8 cellular contexts compared by ENCODE assay signal in the genomic region with DNA sequence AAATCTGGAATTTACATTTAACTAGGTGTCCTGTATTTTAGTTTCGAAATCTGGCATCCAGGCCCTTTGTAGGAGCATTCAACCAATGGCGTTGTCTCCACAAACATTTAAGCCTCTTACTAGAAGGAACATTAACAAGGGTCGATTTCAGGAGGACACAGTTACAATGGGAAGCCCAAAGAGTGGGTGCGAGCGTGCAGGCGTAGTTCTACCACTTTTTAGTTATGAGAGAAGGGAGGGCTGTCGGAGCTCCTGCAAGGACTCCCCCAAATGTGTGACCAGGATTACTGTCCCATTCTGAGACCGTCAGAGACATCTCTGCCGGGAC. TPM values are rescaled to one million over a fixed set of nuclear protein-coding genes. Genes with fewer than 3 reads are reported as not detected.
DNase-seq lines count a peak whose midpoint lies in the region; ATAC-seq and TF ChIP-seq lines count a peak whose summit lies in the region.

No MANE protein-coding gene starts in this region.

- H3K4me1 ChIP-seq in RWPE2 (ENCODE audit: insufficient read depth, poor library complexity, severe bottlenecking) (peaks cover 17% of the 10 kb centered on the region), ovary (ENCODE audit: insufficient read depth) (no peaks in the 10 kb centered on the region)

- no peak for TF ChIP-seq POLR2A in ovary (IDR thresholded peaks at IDR 0.05)

- peaks cover 30% of the 10 kb centered on the region for H3K4me1 Mint-ChIP-seq in stimulated activated naive CD8-positive, alpha-beta T cell treated with anti-CD3 and anti-CD28 coated beads, Interleukin-15, Interleukin-2, amounts not matched to agents 100 ng/mL and 50 ng/mL, for 24 hours (ENCODE audit: low read depth)

- WGBS in ovary, 3 donors: 10 to 11% (median 10%) methylated on average over 9 of the region's 9 CpGs

- H3K27me3 ChIP-seq in RWPE2 (ENCODE audit: insufficient read depth, poor library complexity, severe bottlenecking): no peaks in the 10 kb centered on the region
- no peaks in the 10 kb centered on the region for H3K27me3 ChIP-seq in ovary

- H3K9me3 ChIP-seq in RWPE2 (ENCODE audit: severe bottlenecking) (no peaks in the 10 kb centered on the region), ovary (no peaks in the 10 kb centered on the region)

- TF ChIP-seq CTCF in RWPE2 (IDR thresholded peaks at IDR 0.05; ENCODE audit: poor library complexity, severe bottlenecking): no peak
- TF ChIP-seq CTCF in fibroblast of mammary gland (conservative IDR thresholded peaks at IDR 0.05; ENCODE audit: control insufficient read depth, insufficient read depth, low read depth, low read length): no peak
- TF ChIP-seq CTCF in ovary (IDR thresholded peaks at IDR 0.05): no peak

- H3K36me3 ChIP-seq in RWPE2 (ENCODE audit: low read depth) (peaks cover 11% of the 10 kb centered on the region), ovary (no peaks in the 10 kb centered on the region)

- H3K9me3 Mint-ChIP-seq in stimulated activated naive CD8-positive, alpha-beta T cell treated with anti-CD3 and anti-CD28 coated beads, Interleukin-15, Interleukin-2, amounts not matched to agents 100 ng/mL and 50 ng/mL, for 24 hours: no peaks in the 10 kb centered on the region

- no peaks in the 10 kb centered on the region for H3K27me3 Mint-ChIP-seq in stimulated activated naive CD8-positive, alpha-beta T cell treated with anti-CD3 and anti-CD28 coated beads, Interleukin-15, Interleukin-2, amounts not matched to agents 100 ng/mL and 50 ng/mL, for 24 hours

- H3K4me3 Mint-ChIP-seq in stimulated activated naive CD8-positive, alpha-beta T cell treated with anti-CD3 and anti-CD28 coated beads, Interleukin-15, Interleukin-2, amounts not matched to agents 100 ng/mL and 50 ng/mL, for 24 hours: peak overlapping the region; percentile 93

- no peak for DNase-seq in stimulated activated naive CD8-positive, alpha-beta T cell treated with anti-CD3 and anti-CD28 coated beads, Interleukin-15, Interleukin-2, amounts not matched to agents 100 U/mL and 50 U/mL, for 24 hours
- DNase-seq in RWPE2 (ENCODE audit: low spot score): no peak
- no peak for DNase-seq in fibroblast of mammary gland (ENCODE audit: low read depth)
- DNase-seq in ovary: no peak
- DNase-seq in NCI-H1048 (lab: John Stamatoyannopoulos, UW): no peak
- no peak for DNase-seq in NCI-H146 (lab: John Stamatoyannopoulos, UW)

- peaks cover 8% of the 10 kb centered on the region for H3K36me3 Mint-ChIP-seq in stimulated activated naive CD8-positive, alpha-beta T cell treated with anti-CD3 and anti-CD28 coated beads, Interleukin-15, Interleukin-2, amounts not matched to agents 100 ng/mL and 50 ng/mL, for 24 hours (ENCODE audit: low read depth)

- H3K4me3 ChIP-seq in RWPE2 (ENCODE audit: severe bottlenecking): peak overlapping the region; percentile 47
- H3K4me3 ChIP-seq in fibroblast of mammary gland (ENCODE audit: control insufficient read depth, low read depth, low read length): peak overlapping the region; percentile 91
- peak overlapping the region; percentile 76 for H3K4me3 ChIP-seq in ovary

- no peak for ATAC-seq in stimulated activated naive CD8-positive, alpha-beta T cell treated with anti-CD3 and anti-CD28 coated beads, Interleukin-15, Interleukin-2, amounts not matched to agents 100 U/mL and 50 U/mL, for 24 hours
- ATAC-seq in RWPE2 (ENCODE audit: low read depth) (no peak; the same call in 2 of the 3 replicates), GM18858 (IDR thresholded peaks at IDR 0.05; ENCODE audit: unreplicated experiment) (no peak)

- intact Hi-C loops in ovary (cut with DNase I): loop anchor here in 1 of 4 donors (10.0 kb wide), 1 partner anchor 167 kb away; a partner anchor contains a TSS

- H3K27ac ChIP-seq in RWPE2 (ENCODE audit: poor library complexity, severe bottlenecking) (peak overlapping the region; percentile 62), ovary (peak overlapping the region in 1 of 2 donors; percentile 49)

- peak overlapping the region; percentile 76 for H3K27ac Mint-ChIP-seq in stimulated activated naive CD8-positive, alpha-beta T cell treated with anti-CD3 and anti-CD28 coated beads, Interleukin-15, Interleukin-2, amounts not matched to agents 100 ng/mL and 50 ng/mL, for 24 hours

- no peak for TF ChIP-seq EP300 in ovary (IDR thresholded peaks at IDR 0.05)

RNA-seq across cellular contexts. Expression of a gene that starts 0.4 kb away (rescaled TPM):
- 10 to 100 TPM in 6 of 7 donors, 1 to 10 TPM in 1; 5.6 to 28.6 (median 18.8) TPM for total RNA-seq in ovary
- 10 to 100 TPM; 16.7 to 64.0 TPM for polyA plus RNA-seq in ovary

RNA-seq across cellular contexts. Expression of a gene that starts 8.7 kb away (rescaled TPM):
- total RNA-seq in ovary: 100 to 1,000 TPM; 117 to 241 (median 141) TPM
- polyA plus RNA-seq in ovary: 100 to 1,000 TPM; 225 to 310 TPM

RNA-seq across cellular contexts. Expression of a gene that starts 46.4 kb away (rescaled TPM):
- under 1 TPM in 1 of 7 donors, not detected in 6; 0.05 TPM for total RNA-seq in ovary
- polyA plus RNA-seq in ovary: not detected
